1 cellular context compared by ENCODE assay signal in the genomic region with DNA sequence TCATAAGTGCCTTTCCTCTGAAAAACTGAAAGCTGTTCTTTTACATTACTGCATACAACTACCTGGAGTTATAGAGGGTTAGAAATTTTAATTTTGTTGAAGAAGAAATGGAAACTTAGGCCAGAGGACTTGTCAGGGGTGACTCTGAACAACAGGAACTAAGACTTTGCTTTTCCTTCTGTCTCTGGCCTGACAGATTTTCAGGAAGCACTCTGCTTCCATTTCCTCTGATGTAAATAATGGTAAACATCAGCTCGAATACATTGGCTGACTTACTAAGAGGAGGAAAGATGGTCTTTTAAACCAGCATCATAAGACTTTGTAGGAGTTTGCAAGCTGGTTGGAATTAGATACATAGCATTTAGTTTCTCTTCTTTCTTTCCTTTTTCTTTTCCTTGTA.
TF ChIP-seq lines count a peak whose summit lies in the region.

No MANE protein-coding gene starts in this region.

TF ChIP-seq in HepG2, 621 proteins besides CTCF, POLR2A, EP300 and RAD21:
- TF ChIP-seq, protein P1, sequence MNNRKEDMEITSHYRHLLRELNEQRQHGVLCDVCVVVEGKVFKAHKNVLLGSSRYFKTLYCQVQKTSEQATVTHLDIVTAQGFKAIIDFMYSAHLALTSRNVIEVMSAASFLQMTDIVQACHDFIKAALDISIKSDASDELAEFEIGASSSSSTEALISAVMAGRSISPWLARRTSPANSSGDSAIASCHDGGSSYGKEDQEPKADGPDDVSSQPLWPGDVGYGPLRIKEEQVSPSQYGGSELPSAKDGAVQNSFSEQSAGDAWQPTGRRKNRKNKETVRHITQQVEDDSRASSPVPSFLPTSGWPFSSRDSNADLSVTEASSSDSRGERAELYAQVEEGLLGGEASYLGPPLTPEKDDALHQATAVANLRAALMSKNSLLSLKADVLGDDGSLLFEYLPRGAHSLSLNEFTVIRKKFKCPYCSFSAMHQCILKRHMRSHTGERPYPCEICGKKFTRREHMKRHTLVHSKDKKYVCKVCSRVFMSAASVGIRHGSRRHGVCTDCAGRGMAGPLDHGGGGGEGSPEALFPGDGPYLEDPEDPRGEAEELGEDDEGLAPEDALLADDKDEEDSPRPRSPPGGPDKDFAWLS (CRISPR knock-in tag; IDR thresholded peaks at IDR 0.05; ENCODE audit: borderline replicate concordance): no peak
- TF ChIP-seq, protein P2, sequence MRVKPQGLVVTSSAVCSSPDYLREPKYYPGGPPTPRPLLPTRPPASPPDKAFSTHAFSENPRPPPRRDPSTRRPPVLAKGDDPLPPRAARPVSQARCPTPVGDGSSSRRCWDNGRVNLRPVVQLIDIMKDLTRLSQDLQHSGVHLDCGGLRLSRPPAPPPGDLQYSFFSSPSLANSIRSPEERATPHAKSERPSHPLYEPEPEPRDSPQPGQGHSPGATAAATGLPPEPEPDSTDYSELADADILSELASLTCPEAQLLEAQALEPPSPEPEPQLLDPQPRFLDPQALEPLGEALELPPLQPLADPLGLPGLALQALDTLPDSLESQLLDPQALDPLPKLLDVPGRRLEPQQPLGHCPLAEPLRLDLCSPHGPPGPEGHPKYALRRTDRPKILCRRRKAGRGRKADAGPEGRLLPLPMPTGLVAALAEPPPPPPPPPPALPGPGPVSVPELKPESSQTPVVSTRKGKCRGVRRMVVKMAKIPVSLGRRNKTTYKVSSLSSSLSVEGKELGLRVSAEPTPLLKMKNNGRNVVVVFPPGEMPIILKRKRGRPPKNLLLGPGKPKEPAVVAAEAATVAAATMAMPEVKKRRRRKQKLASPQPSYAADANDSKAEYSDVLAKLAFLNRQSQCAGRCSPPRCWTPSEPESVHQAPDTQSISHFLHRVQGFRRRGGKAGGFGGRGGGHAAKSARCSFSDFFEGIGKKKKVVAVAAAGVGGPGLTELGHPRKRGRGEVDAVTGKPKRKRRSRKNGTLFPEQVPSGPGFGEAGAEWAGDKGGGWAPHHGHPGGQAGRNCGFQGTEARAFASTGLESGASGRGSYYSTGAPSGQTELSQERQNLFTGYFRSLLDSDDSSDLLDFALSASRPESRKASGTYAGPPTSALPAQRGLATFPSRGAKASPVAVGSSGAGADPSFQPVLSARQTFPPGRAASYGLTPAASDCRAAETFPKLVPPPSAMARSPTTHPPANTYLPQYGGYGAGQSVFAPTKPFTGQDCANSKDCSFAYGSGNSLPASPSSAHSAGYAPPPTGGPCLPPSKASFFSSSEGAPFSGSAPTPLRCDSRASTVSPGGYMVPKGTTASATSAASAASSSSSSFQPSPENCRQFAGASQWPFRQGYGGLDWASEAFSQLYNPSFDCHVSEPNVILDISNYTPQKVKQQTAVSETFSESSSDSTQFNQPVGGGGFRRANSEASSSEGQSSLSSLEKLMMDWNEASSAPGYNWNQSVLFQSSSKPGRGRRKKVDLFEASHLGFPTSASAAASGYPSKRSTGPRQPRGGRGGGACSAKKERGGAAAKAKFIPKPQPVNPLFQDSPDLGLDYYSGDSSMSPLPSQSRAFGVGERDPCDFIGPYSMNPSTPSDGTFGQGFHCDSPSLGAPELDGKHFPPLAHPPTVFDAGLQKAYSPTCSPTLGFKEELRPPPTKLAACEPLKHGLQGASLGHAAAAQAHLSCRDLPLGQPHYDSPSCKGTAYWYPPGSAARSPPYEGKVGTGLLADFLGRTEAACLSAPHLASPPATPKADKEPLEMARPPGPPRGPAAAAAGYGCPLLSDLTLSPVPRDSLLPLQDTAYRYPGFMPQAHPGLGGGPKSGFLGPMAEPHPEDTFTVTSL (CRISPR knock-in tag; IDR thresholded peaks at IDR 0.05; ENCODE audit: borderline replicate concordance): no peak
- TF ChIP-seq BRCA1 (CRISPR knock-in tag; IDR thresholded peaks at IDR 0.05): no peak
- no peak for TF ChIP-seq ZSCAN12 (CRISPR knock-in tag; IDR thresholded peaks at IDR 0.05)
- TF ChIP-seq PHF21A (CRISPR knock-in tag; IDR thresholded peaks at IDR 0.05): no peak
- no peak for TF ChIP-seq ZNF790 (CRISPR knock-in tag; IDR thresholded peaks at IDR 0.05; ENCODE audit: borderline replicate concordance)
- no peak for TF ChIP-seq KLF15 (CRISPR knock-in tag; IDR thresholded peaks at IDR 0.05; ENCODE audit: borderline replicate concordance)
